20 cellular contexts compared by ENCODE assay signal in the genomic region with DNA sequence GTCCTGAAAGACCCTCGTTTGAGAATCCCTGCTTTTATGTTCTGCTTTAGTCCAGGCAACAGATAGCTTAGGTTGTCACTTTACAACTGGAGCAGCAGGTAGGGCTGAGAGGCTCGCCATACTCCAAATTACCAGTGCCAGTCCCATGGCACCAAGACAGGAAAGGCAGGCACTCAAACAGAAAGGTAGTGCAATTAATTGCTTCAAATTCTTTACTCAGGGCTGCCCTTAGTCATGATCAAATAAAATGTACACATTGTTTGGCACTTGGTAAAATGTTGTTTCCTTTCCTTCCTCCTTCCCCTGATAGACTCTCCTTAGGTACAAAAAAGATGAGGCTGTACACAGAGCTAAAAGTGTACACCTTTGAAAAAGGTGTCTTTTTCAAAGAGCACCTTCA.
"Had no signal": no experiment of that assay in that cellular context is flagged by ENCODE, and none has a peak within 500 bp of the region (broad histone marks: within the 10 kb centered on the region; RNA-seq: fewer than 3 reads in every experiment).

No MANE protein-coding gene starts in this region.

- H3K27me3 ChIP-seq: colonic mucosa, esophagus muscularis mucosa, gastroesophageal sphincter, neutrophil, right lobe of liver, testis, tibial nerve had no signal

- H3K4me1 Mint-ChIP-seq: naive thymus-derived CD8-positive, alpha-beta T cell; stimulated activated naive B cell treated with anti-CD40 and anti-IgM and Interleukin-4, amounts not matched to agents 10 μg/mL and 1 μg/mL and 100 μg/mL, for 72 hours; stimulated activated naive CD8-positive, alpha-beta T cell treated with anti-CD3 and anti-CD28 coated beads, Interleukin-15, amount 100 ng/mL, for 72 hours had no signal

- H3K4me3 ChIP-seq: colonic mucosa, esophagus muscularis mucosa, gastroesophageal sphincter, lung, psoas muscle, right lobe of liver, testis, tibial nerve had no signal

- H3K36me3 ChIP-seq: colonic mucosa, esophagus muscularis mucosa, gastroesophageal sphincter, neutrophil, right lobe of liver, tibial nerve had no signal

- H3K27ac ChIP-seq: colonic mucosa, esophagus muscularis mucosa, gastroesophageal sphincter, neutrophil, psoas muscle, right lobe of liver, testis, tibial nerve had no signal

- H3K4me3 Mint-ChIP-seq: naive thymus-derived CD8-positive, alpha-beta T cell; stimulated activated naive B cell treated with anti-CD40 and anti-IgM and Interleukin-4, amounts not matched to agents 10 μg/mL and 1 μg/mL and 100 μg/mL, for 72 hours; stimulated activated naive CD8-positive, alpha-beta T cell treated with anti-CD3 and anti-CD28 coated beads, Interleukin-15, amount 100 ng/mL, for 72 hours had no signal

- H3K9me3 ChIP-seq: colonic mucosa, esophagus muscularis mucosa, gastroesophageal sphincter, neutrophil, psoas muscle, right lobe of liver, testis, tibial nerve had no signal

- DNase-seq: colonic mucosa; dermis blood vessel endothelial cell; glutamatergic neuron; left colon; left ventricle myocardium superior; mesendoderm; naive thymus-derived CD8-positive, alpha-beta T cell; psoas muscle; retina; right lobe of liver; stimulated activated CD4-positive, alpha-beta T cell treated with anti-CD3 and anti-CD28 coated beads, Interleukin-2, amount 100 ng/mL, for 24 hours; stimulated activated CD4-positive, alpha-beta T cell treated with anti-CD3 and anti-CD28 coated beads, Interleukin-4, amount 100 ng/mL, for 4 hours; stimulated activated naive B cell treated with anti-CD40 and anti-IgM and Interleukin-4, amounts not matched to agents 10 μg/mL and 1 μg/mL and 100 μg/mL, for 72 hours; stimulated activated naive CD8-positive, alpha-beta T cell treated with anti-CD3 and anti-CD28 coated beads, Interleukin-15, amount 100 ng/mL, for 72 hours; testis had no signal

- H3K27ac Mint-ChIP-seq: naive thymus-derived CD8-positive, alpha-beta T cell; stimulated activated naive B cell treated with anti-CD40 and anti-IgM and Interleukin-4, amounts not matched to agents 10 μg/mL and 1 μg/mL and 100 μg/mL, for 72 hours; stimulated activated naive CD8-positive, alpha-beta T cell treated with anti-CD3 and anti-CD28 coated beads, Interleukin-15, amount 100 ng/mL, for 72 hours had no signal

- H3K9me3 Mint-ChIP-seq: naive thymus-derived CD8-positive, alpha-beta T cell; stimulated activated naive CD8-positive, alpha-beta T cell treated with anti-CD3 and anti-CD28 coated beads, Interleukin-15, amount 100 ng/mL, for 72 hours had no signal

- ATAC-seq: gastroesophageal sphincter; left colon; left ventricle myocardium superior; naive thymus-derived CD8-positive, alpha-beta T cell; psoas muscle; right lobe of liver; stimulated activated naive B cell treated with anti-CD40 and anti-IgM and Interleukin-4, amounts not matched to agents 10 μg/mL and 1 μg/mL and 100 μg/mL, for 72 hours; stimulated activated naive CD8-positive, alpha-beta T cell treated with anti-CD3 and anti-CD28 coated beads, Interleukin-15, amount 100 ng/mL, for 72 hours had no signal

- H3K4me1 ChIP-seq: colonic mucosa, esophagus muscularis mucosa, gastroesophageal sphincter, testis had no signal

- H3K36me3 Mint-ChIP-seq: naive thymus-derived CD8-positive, alpha-beta T cell; stimulated activated naive B cell treated with anti-CD40 and anti-IgM and Interleukin-4, amounts not matched to agents 10 μg/mL and 1 μg/mL and 100 μg/mL, for 72 hours had no signal
